Comparison of ENCODE assay signal across 26 cellular contexts in the genomic region with DNA sequence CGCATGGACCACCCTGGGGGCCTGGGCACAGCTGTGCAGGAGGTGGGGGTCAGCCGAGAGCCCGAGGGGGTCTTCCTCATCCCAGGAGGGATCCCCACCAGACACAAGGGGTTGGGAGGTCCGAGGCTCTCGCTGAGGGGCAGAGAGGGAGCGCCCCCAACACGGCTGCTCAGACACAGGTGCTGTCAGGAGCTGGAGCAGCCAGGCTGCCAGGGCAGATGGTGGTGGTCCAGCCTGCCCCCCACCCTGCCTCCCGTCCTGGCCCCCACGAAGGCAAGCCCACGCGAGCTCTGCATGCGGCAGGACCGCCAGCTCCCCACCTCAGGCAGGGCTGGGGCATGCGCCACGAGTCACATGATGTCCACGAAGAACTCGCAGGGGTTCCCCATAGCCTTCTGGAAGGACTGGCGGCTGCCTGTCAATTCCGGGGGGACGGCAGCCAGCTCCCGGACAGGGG. TPM values are rescaled to one million over a fixed set of nuclear protein-coding genes. Genes with fewer than 3 reads are reported as not detected.
DNase-seq lines count a peak whose midpoint lies in the region; ATAC-seq, FAIRE-seq and TF ChIP-seq lines count a peak whose summit lies in the region.
"Had no signal": no experiment of that assay in that cellular context is flagged by ENCODE, and none has a peak within 500 bp of the region (broad histone marks: within the 10 kb centered on the region; RNA-seq: fewer than 3 reads in every experiment).

No MANE protein-coding gene starts in this region.

- peaks cover 4 to 9% of the 10 kb centered on the region in 2 experiments for H3K79me1 ChIP-seq in IMR-90 (ENCODE audit: low read depth in 1 of 2, low read length in 2 of 2)

- no peak overlapping the region for H2BK120ac ChIP-seq in IMR-90 (ENCODE audit: low read depth, low read length)

- TF ChIP-seq CTCF in IMR-90 (conservative IDR thresholded peaks at IDR 0.05; ENCODE audit: low read depth, low read length) (no peak), K562 (IDR thresholded peaks at IDR 0.05 in 2 of 3, conservative IDR thresholded peaks at IDR 0.05 in 1 of 3; ENCODE audit: insufficient read depth in 2 of 3, low read depth in 1 of 3, low read length in 3 of 3) (no peak)

- H3K36me3 ChIP-seq in H7 (replicated peaks; ENCODE audit: control insufficient read depth, insufficient read depth, low read length) (peaks cover 3% of the 10 kb centered on the region), IMR-90 (ENCODE audit: control insufficient read depth, insufficient read depth, low read length) (peaks cover 40% of the 10 kb centered on the region), K562 (ENCODE audit: control insufficient read depth, insufficient read depth, low read length) (peaks cover 63% of the 10 kb centered on the region; the same call in 2 of the 3 replicates)

- H4K91ac ChIP-seq in IMR-90 (ENCODE audit: insufficient read depth, low read depth, low read length): no peak overlapping the region

- TSS peak; percentile 64 for BruUV-seq in IMR-90 (replicated peaks; lab: Mats Ljungman, UMichigan)
- BruUV-seq in K562 (replicated peaks; lab: Mats Ljungman, UMichigan): no TSS peak

- H3K27ac ChIP-seq in IMR-90 (ENCODE audit: insufficient read depth, low read length) (no peak overlapping the region), K562 (ENCODE audit: extremely low read depth, low read depth, low read length) (no peak overlapping the region)
- H3K27ac ChIP-seq: A549; BLaER1 treated with 17β-estradiol and CSF1 and Interleukin-3, amounts not matched to agents 10 nM and 100 nM; GM23248 had no signal

- FAIRE-seq in K562 (lab: Jason Lieb, UNC): no peak
- FAIRE-seq: A549, D721Med, GM12878, GM19239, H1 had no signal

- peaks cover 4% of the 10 kb centered on the region for H3K9me1 ChIP-seq in IMR-90 (ENCODE audit: insufficient read depth, low read length)
- H3K9me1 ChIP-seq in K562 (ENCODE audit: control insufficient read depth, insufficient read depth, low read length): peaks cover 7% of the 10 kb centered on the region

- peak; percentile 60 for DNase-seq in H7
- no peak for DNase-seq in IMR-90
- DNase-seq in K562 (ENCODE audit: extremely low read depth in 1 of 4, low spot score in 3 of 4): no peak
- DNase-seq in midbrain (lab: John Stamatoyannopoulos, UW): no peak
- DNase-seq in kidney glomerular epithelial cell (lab: John Stamatoyannopoulos, UW): no peak
- DNase-seq: 8988T; ACHN; AML-193; BE2C; CD4-positive, alpha-beta T cell; CD8-positive, alpha-beta memory T cell; DMS 273 treated with DMSO at 0.1 percent for 48 hours; DMS79; EL; GDM1; GM23248; H9; HFFc6 had no signal

- H3K4me2 ChIP-seq in IMR-90 (ENCODE audit: low read depth, low read length) (no peak overlapping the region), K562 (ENCODE audit: insufficient read depth, low read length) (no peak overlapping the region)
- H3K4me2 ChIP-seq: A549; BLaER1 treated with 17β-estradiol and CSF1 and Interleukin-3, amounts not matched to agents 10 nM and 100 nM had no signal

- WGBS in IMR-90 (ENCODE audit: extremely low coverage in 2 of 2, insufficient read length in 1 of 2), 2 experiments: 100% methylated on average over 2 of the region's 21 CpGs; no CpG with 5 or more reads in 1 of the 2 experiments
- 94% methylated on average over 19 of the region's 21 CpGs for WGBS in K562 (ENCODE audit: insufficient coverage, low coverage, missing lambda C conversion rate)

- H3K4ac ChIP-seq in IMR-90 (ENCODE audit: low read depth, low read length): no peak overlapping the region

- H2BK20ac ChIP-seq in IMR-90 (ENCODE audit: low read depth, low read length): no peak overlapping the region

- H2AK5ac ChIP-seq in IMR-90 (ENCODE audit: low read depth, low read length): no peak overlapping the region

- H3K56ac ChIP-seq in IMR-90 (ENCODE audit: extremely low read depth, insufficient read depth, low read length): no peak overlapping the region

- H2AK9ac ChIP-seq in IMR-90 (replicated peaks; ENCODE audit: low read depth, low read length, poor library complexity): no peak overlapping the region

- H3K4me3 ChIP-seq in H7 (ENCODE audit: insufficient read depth, low read depth, low read length): no peak overlapping the region
- no peak overlapping the region for H3K4me3 ChIP-seq in IMR-90 (ENCODE audit: insufficient read depth, low read depth, low read length)
- no peak overlapping the region for H3K4me3 ChIP-seq in K562
- H3K4me3 ChIP-seq: A549; BLaER1 treated with 17β-estradiol and CSF1 and Interleukin-3, amounts not matched to agents 10 nM and 100 nM; GM12878; GM23248 had no signal

- no peak overlapping the region for H3K14ac ChIP-seq in IMR-90 (replicated peaks; ENCODE audit: low read depth, low read length)

- no peak overlapping the region for H2BK5ac ChIP-seq in IMR-90 (ENCODE audit: low read depth, low read length, poor library complexity, severe bottlenecking)

- intact Hi-C loops in IMR-90 (cut with micrococcal nuclease): no loop called here
- intact Hi-C loops in K562 (cut with micrococcal nuclease): no loop called here

- H2AFZ ChIP-seq in IMR-90 (replicated peaks; ENCODE audit: low read length, poor library complexity): no peak overlapping the region
- no peak overlapping the region for H2AFZ ChIP-seq in K562 (ENCODE audit: low read depth, low read length)
- H2AFZ ChIP-seq: GM23248 had no signal

- POLR2A ChIA-PET in IMR-90 (lab: Charles Lee; ENCODE audit: unreplicated experiment) (no interaction called here), K562 (lab: Yijun Ruan, JAX) (interaction anchor here (0.6 to 2.1 kb wide), 6 partner anchors 8 to 119 kb away, joined by 3 to 8 read pairs (median 4); no protein-coding TSS in a partner anchor)

- dilution Hi-C loops in IMR-90 (cut with HindIII; ENCODE audit: low sequenced_read_pairs, unreplicated experiment): no loop called here

- H3K27me3 ChIP-seq in H7 (ENCODE audit: control insufficient read depth, insufficient read depth, low read length): no peaks in the 10 kb centered on the region
- H3K27me3 ChIP-seq in IMR-90 (ENCODE audit: control insufficient read depth, insufficient read depth, low read length): no peaks in the 10 kb centered on the region
- no peaks in the 10 kb centered on the region for H3K27me3 ChIP-seq in K562 (ENCODE audit: control insufficient read depth in 2 of 2, insufficient read depth in 2 of 2, low read length in 2 of 2)
- H3K27me3 ChIP-seq: BLaER1 treated with 17β-estradiol and CSF1 and Interleukin-3, amounts not matched to agents 10 nM and 100 nM had no signal

- in situ Hi-C loops in IMR-90 (cut with MboI; ENCODE audit: low sequenced_read_pairs) (no loop called here), K562 (cut with MboI) (no loop called here)

- H3K9me3 ChIP-seq in IMR-90 (ENCODE audit: control insufficient read depth, insufficient read depth, low read length) (no peaks in the 10 kb centered on the region), K562 (replicated peaks; ENCODE audit: control insufficient read depth, insufficient read depth, low read depth, low read length) (no peaks in the 10 kb centered on the region; the same call in 1 of the 2 replicates)
- H3K9me3 ChIP-seq: A549; BE2C; BLaER1 treated with 17β-estradiol and CSF1 and Interleukin-3, amounts not matched to agents 10 nM and 100 nM had no signal

- H4K20me1 ChIP-seq in IMR-90 (ENCODE audit: insufficient read depth, low read length) (peaks cover 7% of the 10 kb centered on the region), K562 (replicated peaks; ENCODE audit: control insufficient read depth, insufficient read depth, low read length) (peaks cover 20% of the 10 kb centered on the region; the same call in 1 of the 2 replicates)

- CTCF ChIA-PET in IMR-90 (lab: Yijun Ruan, JAX) (no interaction called here), K562 (lab: Yijun Ruan, JAX; ENCODE audit: low intra/inter-chr PET ratio) (no interaction called here)

- no peak for TF ChIP-seq EP300 in K562 (IDR thresholded peaks at IDR 0.05; ENCODE audit: low read length)

- no peak overlapping the region for H4K8ac ChIP-seq in IMR-90 (ENCODE audit: low read depth in 2 of 2, low read length in 2 of 2)

- ATAC-seq in IMR-90 (ENCODE audit: low read depth) (no peak), K562 (no peak)
- ATAC-seq: A549, GM12878, HCT116 had no signal

- no peaks in the 10 kb centered on the region for H3K4me1 ChIP-seq in IMR-90 (ENCODE audit: control insufficient read depth, insufficient read depth, low read length)
- H3K4me1 ChIP-seq in K562 (replicated peaks in 1 of 2; ENCODE audit: control insufficient read depth in 2 of 2, insufficient read depth in 2 of 2, low read length in 2 of 2): peaks cover 0 to 87% of the 10 kb centered on the region in 2 experiments; a peak in 2 of 5 replicates
- H3K4me1 ChIP-seq: BE2C had no signal

- TF ChIP-seq RAD21 in IMR-90 (IDR thresholded peaks at IDR 0.05; ENCODE audit: low read length): no peak
- no peak for TF ChIP-seq RAD21 in K562 (CRISPR knock-in tag; conservative IDR thresholded peaks at IDR 0.05 in 1 of 2, IDR thresholded peaks at IDR 0.05 in 1 of 2)

- no peak overlapping the region for H3K23ac ChIP-seq in IMR-90 (ENCODE audit: low read depth, low read length)

- H3K9ac ChIP-seq in IMR-90 (ENCODE audit: low read depth, low read length) (no peak overlapping the region), K562 (ENCODE audit: insufficient read depth in 1 of 2, low read depth in 2 of 2, low read length in 2 of 2) (no peak overlapping the region; a peak in 1 of 4 replicates)
- H3K9ac ChIP-seq: BLaER1 treated with 17β-estradiol and CSF1 and Interleukin-3, amounts not matched to agents 10 nM and 100 nM; GM23248 had no signal

- TF ChIP-seq POLR2A in IMR-90 (IDR thresholded peaks at IDR 0.05; ENCODE audit: low read depth, low read length): no peak
- no peak for TF ChIP-seq POLR2A in K562 (conservative IDR thresholded peaks at IDR 0.05)

- no peak overlapping the region for H4K5ac ChIP-seq in IMR-90 (ENCODE audit: low read depth, low read length)

- no peak overlapping the region for H2BK15ac ChIP-seq in IMR-90 (ENCODE audit: low read depth, low read length)

- H3K79me2 ChIP-seq in K562 (ENCODE audit: control insufficient read depth, insufficient read depth, low read length): peaks cover 2% of the 10 kb centered on the region; the same call in 1 of the 3 replicates

- H3K18ac ChIP-seq in IMR-90 (ENCODE audit: low read depth, low read length): no peak overlapping the region

RNA-seq across cellular contexts. Expression of a gene that starts 4.7 kb away (rescaled TPM):
- total RNA-seq in H7 (2014; rRNA removed; shearing (Covaris generic)): 0.14 TPM in 1 of 2 replicates, not detected in the other
- under 0.01 TPM in 1 of 2 replicates, not detected in the other for total RNA-seq in IMR-90 (2012; rRNA removed)
- polyA plus RNA-seq in IMR-90 (2012; rRNA removed): 0.05 and 0.06 TPM in 2 replicates
- polyA plus RNA-seq in IMR-90 (2012; cell fraction: cytosol; rRNA removed): 0.04 TPM in 1 of 2 replicates, not detected in the other
- 0.56 and 1.9 TPM in 2 replicates for polyA plus RNA-seq in IMR-90 (2012; cell fraction: nucleus; rRNA removed; ENCODE audit: low replicate concordance)
- total RNA-seq in K562 (2011; cell fraction: chromatin; rRNA removed; ENCODE audit: low replicate concordance): 0.19 and 0.58 TPM in 2 replicates
- 0.53 and 0.67 TPM in 2 replicates for total RNA-seq in K562 (2011; cell fraction: nucleolus; rRNA removed)
- 0.15 and 0.23 TPM in 2 replicates for total RNA-seq in K562 (2011; cell fraction: nucleoplasm; rRNA removed)
- 0.12 TPM in 1 of 2 replicates, not detected in the other for total RNA-seq in K562 (2014; rRNA removed)
- not detected in 2 replicates for total RNA-seq in K562 (2014; rRNA removed; fragmentation: Illumina TruSeq; extraction: Trizol)
- 0.04 TPM in 1 of 2 replicates, not detected in the other for total RNA-seq in K562 (2015; rRNA removed; fragmentation: Illumina TruSeq; extraction: Trizol)
- total RNA-seq in K562 (2021): 0.07 and 0.09 TPM in 2 replicates
- 0.05 TPM in 1 of 2 replicates, not detected in the other for polyA plus RNA-seq in K562 (2011; rRNA removed)
- 0.03 and 0.06 TPM in 2 replicates for polyA plus RNA-seq in K562 (2011; cell fraction: cytosol; rRNA removed)
- polyA plus RNA-seq in K562 (2011; cell fraction: nucleus; rRNA removed): 0.25 and 0.31 TPM in 2 replicates
- 0.26 and 0.37 TPM in 2 replicates for polyA plus RNA-seq in K562 (2012)
- polyA plus RNA-seq in K562 (2014; fragmentation: Illumina TruSeq; extraction: Trizol): not detected in 2 replicates
- polyA plus RNA-seq in K562 (2014; fragmentation: Nextera tagmentation; extraction: Ambion mirVana): not detected
- 0.03 and 0.13 TPM in 2 replicates for polyA plus RNA-seq in K562 (2014; rRNA removed)
- not detected in 2 replicates for polyA minus RNA-seq in K562 (2011; rRNA and poly(A)+ RNA removed)
- not detected in 2 replicates for polyA minus RNA-seq in K562 (2011; cell fraction: cytosol; rRNA and poly(A)+ RNA removed)
- 0.13 and 0.22 TPM in 2 replicates for polyA minus RNA-seq in K562 (2011; cell fraction: nucleus; rRNA and poly(A)+ RNA removed)
- polyA plus RNA-seq: CD14-positive monocyte, GM23248 had no signal

RNA-seq across cellular contexts. Expression of a gene that starts 11.2 kb away (rescaled TPM):
- total RNA-seq in H7 (2014; rRNA removed; shearing (Covaris generic)): 25.0 and 27.7 TPM in 2 replicates
- total RNA-seq in IMR-90 (2012; rRNA removed) (2.7 and 3.1 TPM in 2 replicates), K562 (2014; rRNA removed) (21.6 and 33.4 TPM in 2 replicates), K562 (2014; rRNA removed; fragmentation: Illumina TruSeq; extraction: Trizol) (3.0 and 3.5 TPM in 2 replicates), K562 (2015; rRNA removed; fragmentation: Illumina TruSeq; extraction: Trizol) (8.4 and 10.1 TPM in 2 replicates), K562 (2021) (25.4 and 25.8 TPM in 2 replicates)
- polyA plus RNA-seq in IMR-90 (2012; rRNA removed) (12.1 and 15.4 TPM in 2 replicates), K562 (2011; rRNA removed) (3.5 and 5.7 TPM in 2 replicates), K562 (2014; fragmentation: Illumina TruSeq; extraction: Trizol) (2.7 and 9.1 TPM in 2 replicates), K562 (2014; fragmentation: Nextera tagmentation; extraction: Ambion mirVana) (under 1 TPM; 0.11 to 0.20 TPM), K562 (2014; rRNA removed) (12.4 and 12.9 TPM in 2 replicates)
- polyA plus RNA-seq in IMR-90 (2012; cell fraction: cytosol; rRNA removed): 7.4 and 21.9 TPM in 2 replicates
- polyA plus RNA-seq in IMR-90 (2012; cell fraction: nucleus; rRNA removed; ENCODE audit: low replicate concordance): 5.6 and 16.7 TPM in 2 replicates
- total RNA-seq in K562 (2011; cell fraction: chromatin; rRNA removed; ENCODE audit: low replicate concordance): 3.4 and 22.1 TPM in 2 replicates
- total RNA-seq in K562 (2011; cell fraction: nucleolus; rRNA removed): 31.8 and 32.0 TPM in 2 replicates
- total RNA-seq in K562 (2011; cell fraction: nucleoplasm; rRNA removed): 11.2 and 13.9 TPM in 2 replicates
- polyA plus RNA-seq in K562 (2011; cell fraction: cytosol; rRNA removed): 7.2 and 32.1 TPM in 2 replicates
- 5.6 and 10.3 TPM in 2 replicates for polyA plus RNA-seq in K562 (2011; cell fraction: nucleus; rRNA removed)
- polyA plus RNA-seq in K562 (2012): 14.5 and 17.3 TPM in 2 replicates
- polyA minus RNA-seq in K562 (2011; rRNA and poly(A)+ RNA removed): 2.1 and 2.4 TPM in 2 replicates
- 9.2 and 12.1 TPM in 2 replicates for polyA minus RNA-seq in K562 (2011; cell fraction: cytosol; rRNA and poly(A)+ RNA removed)
- 14.0 and 17.8 TPM in 2 replicates for polyA minus RNA-seq in K562 (2011; cell fraction: nucleus; rRNA and poly(A)+ RNA removed)

RNA-seq across cellular contexts. Expression of a gene that starts 11.4 kb away (rescaled TPM):
- total RNA-seq in H7 (2014; rRNA removed; shearing (Covaris generic)): 169 and 189 TPM in 2 replicates
- total RNA-seq in IMR-90 (2012; rRNA removed) (52.5 and 56.1 TPM in 2 replicates), K562 (2014; rRNA removed) (151 and 179 TPM in 2 replicates), K562 (2014; rRNA removed; fragmentation: Illumina TruSeq; extraction: Trizol) (62.1 and 77.4 TPM in 2 replicates), K562 (2015; rRNA removed; fragmentation: Illumina TruSeq; extraction: Trizol) (85.4 and 88.8 TPM in 2 replicates), K562 (2021) (153 and 164 TPM in 2 replicates)
- polyA plus RNA-seq in IMR-90 (2012; rRNA removed) (123 and 134 TPM in 2 replicates), K562 (2011; rRNA removed) (110 and 164 TPM in 2 replicates), K562 (2014; fragmentation: Illumina TruSeq; extraction: Trizol) (143 and 151 TPM in 2 replicates), K562 (2014; fragmentation: Nextera tagmentation; extraction: Ambion mirVana) (10 to 100 TPM in 1 of 2 experiments, 1 to 10 TPM in 1; 3.6 to 11.8 TPM), K562 (2014; rRNA removed) (183 TPM in 2 replicates)
- polyA plus RNA-seq in IMR-90 (2012; cell fraction: cytosol; rRNA removed): 64.0 and 101 TPM in 2 replicates
- 495 and 1,105 TPM in 2 replicates for polyA plus RNA-seq in IMR-90 (2012; cell fraction: nucleus; rRNA removed; ENCODE audit: low replicate concordance)
- total RNA-seq in K562 (2011; cell fraction: chromatin; rRNA removed; ENCODE audit: low replicate concordance): 317 and 866 TPM in 2 replicates
- total RNA-seq in K562 (2011; cell fraction: nucleolus; rRNA removed): 565 and 578 TPM in 2 replicates
- total RNA-seq in K562 (2011; cell fraction: nucleoplasm; rRNA removed): 402 and 440 TPM in 2 replicates
- polyA plus RNA-seq in K562 (2011; cell fraction: cytosol; rRNA removed): 195 and 300 TPM in 2 replicates
- polyA plus RNA-seq in K562 (2011; cell fraction: nucleus; rRNA removed): 663 and 798 TPM in 2 replicates
- polyA plus RNA-seq in K562 (2012): 151 and 204 TPM in 2 replicates
- polyA minus RNA-seq in K562 (2011; rRNA and poly(A)+ RNA removed): 68.4 and 103 TPM in 2 replicates
- 79.6 and 101 TPM in 2 replicates for polyA minus RNA-seq in K562 (2011; cell fraction: cytosol; rRNA and poly(A)+ RNA removed)
- polyA minus RNA-seq in K562 (2011; cell fraction: nucleus; rRNA and poly(A)+ RNA removed): 108 and 123 TPM in 2 replicates

RNA-seq across cellular contexts. Expression of a gene that starts 13.4 kb away (rescaled TPM):
- total RNA-seq in H7 (2014; rRNA removed; shearing (Covaris generic)): 189 and 191 TPM in 2 replicates
- total RNA-seq in IMR-90 (2012; rRNA removed) (27.2 and 27.5 TPM in 2 replicates), K562 (2014; rRNA removed) (135 and 143 TPM in 2 replicates), K562 (2014; rRNA removed; fragmentation: Illumina TruSeq; extraction: Trizol) (3.5 and 6.3 TPM in 2 replicates), K562 (2015; rRNA removed; fragmentation: Illumina TruSeq; extraction: Trizol) (50.9 and 51.7 TPM in 2 replicates), K562 (2021) (106 and 118 TPM in 2 replicates)
- polyA plus RNA-seq in IMR-90 (2012; rRNA removed) (35.9 and 47.6 TPM in 2 replicates), K562 (2011; rRNA removed) (24.3 and 42.1 TPM in 2 replicates), K562 (2014; fragmentation: Illumina TruSeq; extraction: Trizol) (13.9 and 43.4 TPM in 2 replicates), K562 (2014; fragmentation: Nextera tagmentation; extraction: Ambion mirVana) (under 1 TPM; 0.62 to 0.63 TPM), K562 (2014; rRNA removed) (119 and 136 TPM in 2 replicates)
- polyA plus RNA-seq in IMR-90 (2012; cell fraction: cytosol; rRNA removed): 17.5 and 35.8 TPM in 2 replicates
- 176 and 462 TPM in 2 replicates for polyA plus RNA-seq in IMR-90 (2012; cell fraction: nucleus; rRNA removed; ENCODE audit: low replicate concordance)
- total RNA-seq in K562 (2011; cell fraction: chromatin; rRNA removed; ENCODE audit: low replicate concordance): 53.3 and 207 TPM in 2 replicates
- total RNA-seq in K562 (2011; cell fraction: nucleolus; rRNA removed): 213 and 235 TPM in 2 replicates
- 85.9 and 103 TPM in 2 replicates for total RNA-seq in K562 (2011; cell fraction: nucleoplasm; rRNA removed)
- polyA plus RNA-seq in K562 (2011; cell fraction: cytosol; rRNA removed): 39.8 and 107 TPM in 2 replicates
- polyA plus RNA-seq in K562 (2011; cell fraction: nucleus; rRNA removed): 353 and 531 TPM in 2 replicates
- polyA plus RNA-seq in K562 (2012): 65.5 and 75.0 TPM in 2 replicates
- polyA minus RNA-seq in K562 (2011; rRNA and poly(A)+ RNA removed): 5.6 and 11.7 TPM in 2 replicates
- polyA minus RNA-seq in K562 (2011; cell fraction: cytosol; rRNA and poly(A)+ RNA removed): 32.9 and 47.2 TPM in 2 replicates
- 69.3 and 81.9 TPM in 2 replicates for polyA minus RNA-seq in K562 (2011; cell fraction: nucleus; rRNA and poly(A)+ RNA removed)

RNA-seq across cellular contexts. Expression of a gene that starts 22.5 kb away (rescaled TPM):
- total RNA-seq in H7 (2014; rRNA removed; shearing (Covaris generic)): 54.2 and 80.1 TPM in 2 replicates
- total RNA-seq in IMR-90 (2012; rRNA removed): 92.5 and 97.8 TPM in 2 replicates
- polyA plus RNA-seq in IMR-90 (2012; rRNA removed): 469 and 502 TPM in 2 replicates
- polyA plus RNA-seq in IMR-90 (2012; cell fraction: cytosol; rRNA removed): 392 and 634 TPM in 2 replicates
- polyA plus RNA-seq in IMR-90 (2012; cell fraction: nucleus; rRNA removed; ENCODE audit: low replicate concordance): 1,013 and 2,455 TPM in 2 replicates
- 12.2 and 30.9 TPM in 2 replicates for total RNA-seq in K562 (2011; cell fraction: chromatin; rRNA removed; ENCODE audit: low replicate concordance)
- 39.7 and 42.5 TPM in 2 replicates for total RNA-seq in K562 (2011; cell fraction: nucleolus; rRNA removed)
- total RNA-seq in K562 (2011; cell fraction: nucleoplasm; rRNA removed): 29.8 and 30.7 TPM in 2 replicates
- total RNA-seq in K562 (2014; rRNA removed): 7.3 and 12.4 TPM in 2 replicates
- 2.1 and 2.7 TPM in 2 replicates for total RNA-seq in K562 (2014; rRNA removed; fragmentation: Illumina TruSeq; extraction: Trizol)
- 4.8 and 5.5 TPM in 2 replicates for total RNA-seq in K562 (2015; rRNA removed; fragmentation: Illumina TruSeq; extraction: Trizol)
- 9.1 and 10.8 TPM in 2 replicates for total RNA-seq in K562 (2021)
- polyA plus RNA-seq in K562 (2011; rRNA removed): 2.9 and 9.0 TPM in 2 replicates
- polyA plus RNA-seq in K562 (2011; cell fraction: cytosol; rRNA removed): 4.0 and 38.2 TPM in 2 replicates
- polyA plus RNA-seq in K562 (2011; cell fraction: nucleus; rRNA removed): 18.3 and 101 TPM in 2 replicates
- 13.9 and 20.4 TPM in 2 replicates for polyA plus RNA-seq in K562 (2012)
- polyA plus RNA-seq in K562 (2014; fragmentation: Illumina TruSeq; extraction: Trizol): 6.3 and 9.2 TPM in 2 replicates
- polyA plus RNA-seq in K562 (2014; fragmentation: Nextera tagmentation; extraction: Ambion mirVana): under 1 TPM; 0.66 to 0.83 TPM
- 11.3 and 13.1 TPM in 2 replicates for polyA plus RNA-seq in K562 (2014; rRNA removed)
- polyA minus RNA-seq in K562 (2011; rRNA and poly(A)+ RNA removed): 0.75 and 3.0 TPM in 2 replicates
- polyA minus RNA-seq in K562 (2011; cell fraction: cytosol; rRNA and poly(A)+ RNA removed): 2.1 and 10.7 TPM in 2 replicates
- polyA minus RNA-seq in K562 (2011; cell fraction: nucleus; rRNA and poly(A)+ RNA removed): 1.4 and 8.2 TPM in 2 replicates
- polyA plus RNA-seq: CD14-positive monocyte had no signal
